ENCODE assay signal across 16 cellular contexts in genomic region chr20:53402233-53403005, GRCh38.
A peak's percentile ranks its signal among the peaks of the same experiment; 100 is the strongest.
DNase-seq lines count a peak whose midpoint lies in the region; ATAC-seq, FAIRE-seq and TF ChIP-seq lines count a peak whose summit lies in the region.
"Had no signal": no experiment of that assay in that cellular context is flagged by ENCODE, and none has a peak within 500 bp of the region (broad histone marks: within the 10 kb centered on the region; RNA-seq: fewer than 3 reads in every experiment).

No MANE protein-coding gene starts in this region.

- no peaks in the 10 kb centered on the region for H3K36me3 ChIP-seq in body of pancreas (replicated peaks in 1 of 2; ENCODE audit: insufficient read depth in 1 of 2, low read depth in 2 of 2)
- H3K36me3 ChIP-seq: heart left ventricle, left lung, SJCRH30, thyroid gland had no signal

- intact Hi-C loops in body of pancreas (cut with DNase I) = no loop called here

- peaks cover 3% of the 10 kb centered on the region for H3K4me1 ChIP-seq in body of pancreas
- H3K4me1 ChIP-seq: left lung, SJCRH30 had no signal

- H3K9me3 ChIP-seq in body of pancreas = no peaks in the 10 kb centered on the region
- H3K9me3 ChIP-seq: left lung, SJCRH30, thyroid gland had no signal

- no peaks in the 10 kb centered on the region for H3K9me3 Mint-ChIP-seq in activated T-helper 17 cell treated with anti-CD3 and anti-CD28 coated beads, Interleukin-2, amount 50 U/mL, for 72 hours

- no peak for TF ChIP-seq POLR2A in body of pancreas (IDR thresholded peaks at IDR 0.05)

- H3K27me3 ChIP-seq in body of pancreas = no peaks in the 10 kb centered on the region
- H3K27me3 ChIP-seq: heart left ventricle, left lung, thyroid gland had no signal

- ATAC-seq in activated T-helper 17 cell treated with anti-CD3 and anti-CD28 coated beads, Interleukin-2, amount 50 U/mL, for 72 hours (replicated peaks) = peak; percentile 89
- ATAC-seq in body of pancreas = no peak
- ATAC-seq: heart left ventricle, HepG2, left lung had no signal

- H3K27ac ChIP-seq in body of pancreas = no peak overlapping the region
- H3K27ac ChIP-seq: heart left ventricle, left lung, PC-9, SJCRH30, thyroid gland had no signal

- no peaks in the 10 kb centered on the region for H3K27me3 Mint-ChIP-seq in activated T-helper 17 cell treated with anti-CD3 and anti-CD28 coated beads, Interleukin-2, amount 50 U/mL, for 72 hours

- no peak for TF ChIP-seq CTCF in body of pancreas (IDR thresholded peaks at IDR 0.05)

- WGBS in body of pancreas, 2 donors = 72 to 81% methylated on average over 4 of the region's 4 CpGs

- peak; percentile 83 for FAIRE-seq in HTR-8/SVneo (lab: Jason Lieb, UNC)
- FAIRE-seq: HepG2 had no signal

- DNase-seq in HTR-8/SVneo (ENCODE audit: insufficient read length, low spot score) (no peak), GM03348 (ENCODE audit: low spot score) (no peak), SW 1271 (lab: John Stamatoyannopoulos, UW) (no peak), body of pancreas (no peak)
- DNase-seq in activated CD4-positive, alpha-beta T cell treated with anti-CD3 and anti-CD28 coated beads for 48 hours = peak; percentile 25
- peak; percentile 19 for DNase-seq in stimulated activated CD4-positive, alpha-beta T cell treated with anti-CD3 and anti-CD28 coated beads, Interleukin-2, amount 100 ng/mL, for 4 hours (ENCODE audit: low read depth)
- DNase-seq: heart left ventricle, left lung, NCI-H146, NCI-H774, PC-9, SJCRH30, thyroid gland had no signal

- H3K36me3 Mint-ChIP-seq in activated T-helper 17 cell treated with anti-CD3 and anti-CD28 coated beads, Interleukin-2, amount 50 U/mL, for 72 hours (ENCODE audit: low read depth) = no peaks in the 10 kb centered on the region

- H3K4me1 Mint-ChIP-seq in activated T-helper 17 cell treated with anti-CD3 and anti-CD28 coated beads, Interleukin-2, amount 50 U/mL, for 72 hours = no peaks in the 10 kb centered on the region
- H3K4me1 Mint-ChIP-seq: mesothelial cell of epicardium had no signal

- no peak overlapping the region for H3K27ac Mint-ChIP-seq in activated T-helper 17 cell treated with anti-CD3 and anti-CD28 coated beads, Interleukin-2, amount 50 U/mL, for 72 hours
- H3K27ac Mint-ChIP-seq: mesothelial cell of epicardium had no signal

- no peak overlapping the region for H3K4me3 ChIP-seq in body of pancreas
- H3K4me3 ChIP-seq: heart left ventricle, left lung, PC-9, SJCRH30, thyroid gland had no signal

- no peak overlapping the region for H3K4me3 Mint-ChIP-seq in activated T-helper 17 cell treated with anti-CD3 and anti-CD28 coated beads, Interleukin-2, amount 50 U/mL, for 72 hours
- H3K4me3 Mint-ChIP-seq: mesothelial cell of epicardium had no signal

Comparison
In these comparisons a context has a peak if more than half of its experiments do, and no peak if none do; other contexts are left out.
1. DNase-seq: peak in activated CD4-positive, alpha-beta T cell treated with anti-CD3 and anti-CD28 coated beads for 48 hours (single experiment) and stimulated activated CD4-positive, alpha-beta T cell treated with anti-CD3 and anti-CD28 coated beads, Interleukin-2, amount 100 ng/mL, for 4 hours (single experiment); none in HTR-8/SVneo (single experiment), GM03348 (single experiment), SW 1271 (0 of 2) and body of pancreas (0 of 4).